9 cellular contexts compared by ENCODE assay signal in the genomic region with DNA sequence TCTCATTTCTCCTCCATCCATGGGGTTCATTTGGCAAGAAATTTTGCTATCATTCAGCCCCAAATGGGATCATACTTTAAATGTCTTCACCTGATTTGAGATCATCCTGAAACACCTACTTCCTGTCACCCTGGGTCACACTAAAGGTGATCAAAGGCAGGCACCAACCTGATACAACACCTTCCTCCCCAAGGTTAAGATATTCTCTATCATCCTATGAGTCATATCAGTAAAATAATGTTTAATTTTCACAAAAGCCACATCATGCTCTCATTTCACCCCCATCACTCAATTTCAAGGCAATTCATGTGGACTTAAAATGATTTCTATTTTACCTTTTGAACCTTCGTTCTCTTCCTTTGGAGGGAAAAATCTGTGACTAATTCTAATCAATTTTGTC.
"Had no signal": no experiment of that assay in that cellular context is flagged by ENCODE, and none has a peak within 500 bp of the region (broad histone marks: within the 10 kb centered on the region; RNA-seq: fewer than 3 reads in every experiment).

No MANE protein-coding gene starts in this region.

- H3K9ac ChIP-seq: GM23248, KMS-11 had no signal

- H3K27ac ChIP-seq: GM23248, HL-60, KMS-11 had no signal

- H2AFZ ChIP-seq: GM23248 had no signal

- DNase-seq: GM23248, H9, HCEC 1CT, KBM-7 had no signal

- H3K4me3 ChIP-seq: GM23248 had no signal

- FAIRE-seq: H1, H54, HepG2 had no signal

- H3K4me2 ChIP-seq: KMS-11 had no signal

- ATAC-seq: HepG2 had no signal
